Comparison of ENCODE assay signal across 19 cellular contexts in genomic region chr22:50298266-50298637, GRCh38. TPM values are rescaled to one million over a fixed set of nuclear protein-coding genes. Genes with fewer than 3 reads are reported as not detected.
A peak's percentile ranks its signal among the peaks of the same experiment; 100 is the strongest.
DNase-seq lines count a peak whose midpoint lies in the region; ATAC-seq and TF ChIP-seq lines count a peak whose summit lies in the region.
"Had no signal": no experiment of that assay in that cellular context is flagged by ENCODE, and none has a peak within 500 bp of the region (broad histone marks: within the 10 kb centered on the region; RNA-seq: fewer than 3 reads in every experiment).

No MANE protein-coding gene starts in this region.

- peaks cover 2% of the 10 kb centered on the region; the same call in 1 of the 2 replicates for H4K20me1 ChIP-seq in PC-3 (ENCODE audit: low read length)

- peaks cover 52% of the 10 kb centered on the region for H3K4me1 Mint-ChIP-seq in mesothelial cell of epicardium

- intact Hi-C loops in PC-3 (cut with micrococcal nuclease) (no loop called here), colonic mucosa (cut with DNase I) (no loop called here)

- H3K27me3 Mint-ChIP-seq in mesothelial cell of epicardium (ENCODE audit: low read depth): no peaks in the 10 kb centered on the region

- no peaks in the 10 kb centered on the region for H3K9me2 ChIP-seq in PC-3 (replicated peaks; ENCODE audit: low read length)

- no peaks in the 10 kb centered on the region for H3K27me3 ChIP-seq in upper lobe of left lung
- H3K27me3 ChIP-seq in PC-3 (ENCODE audit: low read length): no peaks in the 10 kb centered on the region
- H3K27me3 ChIP-seq in colonic mucosa: no peaks in the 10 kb centered on the region
- H3K27me3 ChIP-seq: brain microvascular endothelial cell had no signal

- DNase-seq in coronary artery (ENCODE audit: low spot score) (no peak), mesothelial cell of epicardium (ENCODE audit: low spot score in 2 of 2, unreplicated experiment in 2 of 2) (no peak), upper lobe of left lung (no peak), PC-3 (no peak), colonic mucosa (no peak)
- DNase-seq: activated CD4-positive, alpha-beta memory T cell treated with anti-CD3 and anti-CD28 coated beads, Interleukin-2, amount 10 ng/mL, durations not matched to agents 7 days and 5 days; activated CD4-positive, CD25-positive, alpha-beta regulatory T cell; activated T-cell treated with anti-CD3 and anti-CD28 coated beads, Interleukin-2, amount 50 U/mL, for 48 hours; brain microvascular endothelial cell; C1 segment of cervical spinal cord; NCI-H146; NCI-H345 had no signal

- H3K4me3 Mint-ChIP-seq in mesothelial cell of epicardium: peak overlapping the region; percentile 31
- H3K4me3 Mint-ChIP-seq: activated CD4-positive, alpha-beta memory T cell treated with anti-CD3 and anti-CD28 coated beads, Interleukin-2, amount 10 ng/mL, durations not matched to agents 7 days and 5 days; T-helper 2 cell treated with Interferon-gamma antibody and Interleukin-4, amounts not matched to agents 5 μg/mL and 100 μg/mL, for 36 hours had no signal

- H3K9me3 ChIP-seq in HEK293 (ENCODE audit: control insufficient read depth, insufficient read depth, low read depth, low read length): no peaks in the 10 kb centered on the region
- no peaks in the 10 kb centered on the region for H3K9me3 ChIP-seq in upper lobe of left lung
- H3K9me3 ChIP-seq in PC-3 (ENCODE audit: low read length): no peaks in the 10 kb centered on the region
- H3K9me3 ChIP-seq in colonic mucosa: no peaks in the 10 kb centered on the region
- H3K9me3 ChIP-seq: HAP-1 had no signal

- no peaks in the 10 kb centered on the region for H3F3A ChIP-seq in PC-3 (ENCODE audit: low read length, unreplicated experiment)

- TF ChIP-seq POLR2A in upper lobe of left lung (IDR thresholded peaks at IDR 0.05): no peak

- WGBS in upper lobe of left lung, 2 donors: 80 to 81% methylated on average over 4 of the region's 4 CpGs

- no peaks in the 10 kb centered on the region for H3K36me3 Mint-ChIP-seq in mesothelial cell of epicardium
- H3K36me3 Mint-ChIP-seq: activated naive CD4-positive, alpha-beta T cell treated with anti-CD3 and anti-CD28 coated beads, Interleukin-2, amount 50 U/mL, for 72 hours had no signal

- no peaks in the 10 kb centered on the region for H3K9me3 Mint-ChIP-seq in mesothelial cell of epicardium
- H3K9me3 Mint-ChIP-seq: activated CD4-positive, alpha-beta memory T cell treated with anti-CD3 and anti-CD28 coated beads, Interleukin-2, amount 10 ng/mL, durations not matched to agents 7 days and 5 days; activated naive CD4-positive, alpha-beta T cell treated with anti-CD3 and anti-CD28 coated beads, Interleukin-2, amount 50 U/mL, for 72 hours; T-helper 2 cell treated with Interferon-gamma antibody and Interleukin-4, amounts not matched to agents 5 μg/mL and 100 μg/mL, for 36 hours had no signal

- H3K36me3 ChIP-seq in HEK293 (ENCODE audit: control insufficient read depth in 2 of 2, insufficient read depth in 1 of 2, low read length in 2 of 2) (peaks cover 0 to 36% of the 10 kb centered on the region in 2 experiments; a peak in 2 of 3 replicates), upper lobe of left lung (peaks cover 0 to 3% (median 0%) of the 10 kb centered on the region in 4 donors), PC-3 (ENCODE audit: low read depth, low read length) (no peaks in the 10 kb centered on the region), colonic mucosa (no peaks in the 10 kb centered on the region)
- H3K36me3 ChIP-seq: HAP-1 had no signal

- BruUV-seq in PC-3 (replicated peaks; lab: Mats Ljungman, UMichigan): no TSS peak

- TF ChIP-seq CTCF in HEK293 (tag by site-specific recombination; IDR thresholded peaks at IDR 0.05) (no peak), coronary artery (IDR thresholded peaks at IDR 0.05) (no peak), mesothelial cell of epicardium (IDR thresholded peaks at IDR 0.05; ENCODE audit: unreplicated experiment) (no peak), upper lobe of left lung (IDR thresholded peaks at IDR 0.05) (no peak), PC-3 (conservative IDR thresholded peaks at IDR 0.05; ENCODE audit: low read depth, low read length) (no peak), colonic mucosa (IDR thresholded peaks at IDR 0.05) (no peak)

- ATAC-seq in upper lobe of left lung (ENCODE audit: low FRiP score in 2 of 2) (no peak), PC-3 (no peak), HG03432 (IDR thresholded peaks at IDR 0.05; ENCODE audit: unreplicated experiment) (no peak)
- ATAC-seq: activated naive CD4-positive, alpha-beta T cell treated with anti-CD3 and anti-CD28 coated beads, Interleukin-2, amount 50 U/mL, for 72 hours; esophagus mucosa; K562 had no signal

- H3K9ac ChIP-seq in PC-3 (ENCODE audit: low read length) (no peak overlapping the region), colonic mucosa (ENCODE audit: low read depth in 2 of 2, low read length in 2 of 2) (peak overlapping the region in 1 of 2 donors; percentile 7)

- no peak overlapping the region for H3K4me2 ChIP-seq in PC-3 (ENCODE audit: low read length)

- H3K4me3 ChIP-seq in HEK293 (ENCODE audit: low read depth, low read length) (no peak overlapping the region), coronary artery (no peak overlapping the region), upper lobe of left lung (no peak overlapping the region), PC-3 (ENCODE audit: low read length) (no peak overlapping the region), colonic mucosa (no peak overlapping the region)
- H3K4me3 ChIP-seq: HAP-1, K562 had no signal

- CTCF ChIA-PET in HEK293 (lab: Yijun Ruan, JAX): interaction anchor here (0.7 to 1.2 kb wide), 3 partner anchors 22 to 44 kb away, joined by 3 to 5 read pairs (median 3); no protein-coding TSS in a partner anchor
- CTCF ChIA-PET in PC-3 (lab: Charles Lee): no interaction called here

- no peak for TF ChIP-seq EP300 in upper lobe of left lung (IDR thresholded peaks at IDR 0.05)

- H3K27ac Mint-ChIP-seq in mesothelial cell of epicardium: peak overlapping the region; percentile 93
- H3K27ac Mint-ChIP-seq: activated CD4-positive, alpha-beta memory T cell treated with anti-CD3 and anti-CD28 coated beads, Interleukin-2, amount 10 ng/mL, durations not matched to agents 7 days and 5 days; activated naive CD4-positive, alpha-beta T cell treated with anti-CD3 and anti-CD28 coated beads, Interleukin-2, amount 50 U/mL, for 72 hours; T-helper 2 cell treated with Interferon-gamma antibody and Interleukin-4, amounts not matched to agents 5 μg/mL and 100 μg/mL, for 36 hours had no signal

- H3K79me2 ChIP-seq in PC-3 (ENCODE audit: low read length): peaks cover 91% of the 10 kb centered on the region

- no peak overlapping the region for H2AFZ ChIP-seq in PC-3 (ENCODE audit: low read length)

- POLR2A ChIA-PET in HEK293 (lab: Yijun Ruan, JAX): no interaction called here
- POLR2A ChIA-PET in PC-3 (lab: Charles Lee; ENCODE audit: unreplicated experiment): no interaction called here

- no peak overlapping the region for H3K27ac ChIP-seq in HEK293 (ENCODE audit: extremely low read depth, low read depth, low read length)
- H3K27ac ChIP-seq in coronary artery: peak overlapping the region; percentile 35 to 98
- H3K27ac ChIP-seq in upper lobe of left lung: peak overlapping the region; percentile 28 to 94 (median 78)
- no peak overlapping the region for H3K27ac ChIP-seq in PC-3 (ENCODE audit: low read length)
- no peak overlapping the region for H3K27ac ChIP-seq in colonic mucosa
- H3K27ac ChIP-seq: brain microvascular endothelial cell had no signal

- no peaks in the 10 kb centered on the region; the same call in 1 of the 2 replicates for H3K4me1 ChIP-seq in HEK293 (ENCODE audit: control insufficient read depth, insufficient read depth, low read length)
- peaks cover 85 to 90% (median 87%) of the 10 kb centered on the region in 4 donors for H3K4me1 ChIP-seq in upper lobe of left lung
- peaks cover 27% of the 10 kb centered on the region for H3K4me1 ChIP-seq in PC-3 (ENCODE audit: insufficient read depth, low read length)
- H3K4me1 ChIP-seq in colonic mucosa: peaks cover 83% of the 10 kb centered on the region

TF ChIP-seq in HEK293, 187 proteins besides CTCF, POLR2A, EP300 and RAD21:
- TF ChIP-seq GLIS2 (tag by site-specific recombination; IDR thresholded peaks at IDR 0.05) (peak; percentile 6; the same call in 1 of the 2 replicates), ZEB2 (tag by site-specific recombination; IDR thresholded peaks at IDR 0.05) (no peak), ZNF623 (tag by site-specific recombination; IDR thresholded peaks at IDR 0.05) (peak; percentile 47; the same call in 1 of the 2 replicates), ZNF645 (tag by site-specific recombination; IDR thresholded peaks at IDR 0.05) (no peak), ZNF157 (tag by site-specific recombination; IDR thresholded peaks at IDR 0.05) (no peak)

RNA-seq across cellular contexts. Expression of gene PLXNB2, which starts 9.2 kb away (rescaled TPM):
- 467 to 493 TPM (median 468 TPM) in 3 replicates for total RNA-seq in mesothelial cell of epicardium
- 100 to 1,000 TPM; 218 to 407 (median 313) TPM for total RNA-seq in upper lobe of left lung
- 68.2 and 82.9 TPM in 2 replicates for total RNA-seq in PC-3 (2014; rRNA removed)
- total RNA-seq in colonic mucosa: 100 to 1,000 TPM; 270 to 339 TPM

RNA-seq across cellular contexts. Expression of gene MAPK11, which starts 28.1 kb away (rescaled TPM):
- total RNA-seq in mesothelial cell of epicardium (5.9 to 8.4 TPM (median 8.3 TPM) in 3 replicates), upper lobe of left lung (10 to 100 TPM in 1 of 6 donors, 1 to 10 TPM in 5; 3.1 to 27.3 (median 8.6) TPM), PC-3 (2014; rRNA removed) (7.0 and 7.6 TPM in 2 replicates), colonic mucosa (1 to 10 TPM; 1.3 to 1.9 TPM)

RNA-seq across cellular contexts. Expression of gene DENND6B, which starts 28.6 kb away (rescaled TPM):
- 19.0 to 20.7 TPM (median 19.2 TPM) in 3 replicates for total RNA-seq in mesothelial cell of epicardium
- total RNA-seq in upper lobe of left lung: 10 to 100 TPM in 5 of 6 donors, 1 to 10 TPM in 1; 9.5 to 24.1 (median 12.7) TPM
- total RNA-seq in PC-3 (2014; rRNA removed): 1.1 and 1.7 TPM in 2 replicates
- 1 to 10 TPM; 2.4 to 4.0 TPM for total RNA-seq in colonic mucosa

RNA-seq across cellular contexts. Expression of gene MAPK12, which starts 36.8 kb away (rescaled TPM):
- total RNA-seq in mesothelial cell of epicardium: 55.6 to 63.3 TPM (median 57.2 TPM) in 3 replicates
- 10 to 100 TPM in 3 of 6 donors, 1 to 10 TPM in 3; 3.1 to 19.2 (median 10.1) TPM for total RNA-seq in upper lobe of left lung
- 22.4 and 22.5 TPM in 2 replicates for total RNA-seq in PC-3 (2014; rRNA removed)
- total RNA-seq in colonic mucosa: 1 to 10 TPM; 2.0 to 2.6 TPM

RNA-seq across cellular contexts. Expression of gene PPP6R2, which starts 44.9 kb away (rescaled TPM):
- total RNA-seq in mesothelial cell of epicardium: 79.4 to 83.7 TPM (median 80.1 TPM) in 3 replicates
- 100 to 1,000 TPM in 2 of 6 donors, 10 to 100 TPM in 4; 53.0 to 264 (median 63.8) TPM for total RNA-seq in upper lobe of left lung
- total RNA-seq in PC-3 (2014; rRNA removed): 46.2 and 54.0 TPM in 2 replicates
- total RNA-seq in colonic mucosa: 10 to 100 TPM; 34.1 to 55.9 TPM

Comparison
In these comparisons a context has a peak if more than half of its experiments do, and no peak if none do; other contexts are left out.
1. H3K27ac ChIP-seq: peak in coronary artery (2 of 2) and upper lobe of left lung (4 of 4); none in HEK293 (single experiment), PC-3 (single experiment) and colonic mucosa (single experiment).